8 cellular contexts compared by ENCODE assay signal in genomic region chr2:233354971-233355574, GRCh38. TPM values are rescaled to one million over a fixed set of nuclear protein-coding genes. Genes with fewer than 3 reads are reported as not detected.
A peak's percentile ranks its signal among the peaks of the same experiment; 100 is the strongest.
DNase-seq lines count a peak whose midpoint lies in the region; ATAC-seq and TF ChIP-seq lines count a peak whose summit lies in the region.

No MANE protein-coding gene starts in this region.

- H3K4me1 ChIP-seq in DOHH2 (ENCODE audit: control insufficient read depth, low read length) (peaks cover 80% of the 10 kb centered on the region), SJSA1 (replicated peaks) (peaks cover 31% of the 10 kb centered on the region), mucosa of rectum (ENCODE audit: control insufficient read depth in 2 of 2, insufficient read depth in 2 of 2, low read length in 2 of 2) (peaks cover 34% of the 10 kb centered on the region in 2 donors)
- H3K4me1 ChIP-seq in effector memory CD4-positive, alpha-beta T cell (ENCODE audit: control insufficient read depth, insufficient read depth, low read length, poor library complexity, severe bottlenecking): peaks cover 28% of the 10 kb centered on the region

- H3K27ac Mint-ChIP-seq in HFFc6: peak overlapping the region; percentile 29; the same call in 1 of the 2 replicates

- TF ChIP-seq CTCF in DOHH2 (IDR thresholded peaks at IDR 0.05; ENCODE audit: low read depth, low read length, poor library complexity, severe bottlenecking) (no peak), HFFc6 (IDR thresholded peaks at IDR 0.05) (no peak)

- peaks cover 53% of the 10 kb centered on the region for H3K79me2 ChIP-seq in DOHH2 (ENCODE audit: control insufficient read depth, low read length)

- no peaks in the 10 kb centered on the region for H3K9me3 ChIP-seq in DOHH2 (ENCODE audit: control insufficient read depth, insufficient read depth, low read length)
- no peaks in the 10 kb centered on the region for H3K9me3 ChIP-seq in SJSA1 (replicated peaks)
- no peaks in the 10 kb centered on the region for H3K9me3 ChIP-seq in effector memory CD4-positive, alpha-beta T cell (ENCODE audit: control insufficient read depth, low read length)
- H3K9me3 ChIP-seq in mucosa of rectum (ENCODE audit: control insufficient read depth in 2 of 2, low read length in 2 of 2): no peaks in the 10 kb centered on the region

- H3K9me3 Mint-ChIP-seq in HFFc6: no peaks in the 10 kb centered on the region

- H3K4me3 ChIP-seq in DOHH2 (ENCODE audit: low read length) (peak overlapping the region; percentile 96), SJSA1 (peak overlapping the region; percentile 58), mucosa of rectum (ENCODE audit: low read length in 2 of 2) (peak overlapping the region; percentile 79 to 86)
- peak overlapping the region; percentile 81 for H3K4me3 ChIP-seq in effector memory CD4-positive, alpha-beta T cell (ENCODE audit: insufficient read depth, low read depth, low read length, poor library complexity, severe bottlenecking)

- no peaks in the 10 kb centered on the region; the same call in 1 of the 2 replicates for H3K27me3 Mint-ChIP-seq in HFFc6 (ENCODE audit: insufficient read depth)

- peaks cover 42% of the 10 kb centered on the region for H3K36me3 ChIP-seq in DOHH2 (ENCODE audit: control insufficient read depth, low read length)
- peaks cover 10% of the 10 kb centered on the region; the same call in 1 of the 2 replicates for H3K36me3 ChIP-seq in SJSA1
- H3K36me3 ChIP-seq in effector memory CD4-positive, alpha-beta T cell (ENCODE audit: control insufficient read depth, insufficient read depth, low read length): no peaks in the 10 kb centered on the region
- H3K36me3 ChIP-seq in mucosa of rectum (ENCODE audit: control insufficient read depth in 2 of 2, insufficient read depth in 2 of 2, low read length in 2 of 2): peaks cover 0 to 2% of the 10 kb centered on the region in 2 donors

- H3K9me2 ChIP-seq in DOHH2 (replicated peaks; ENCODE audit: control insufficient read depth, low read length): no peaks in the 10 kb centered on the region

- H3K9ac ChIP-seq in mucosa of rectum (ENCODE audit: low read depth in 1 of 2, low read length in 2 of 2): peak overlapping the region; percentile 67 to 74

- H3K4me3 Mint-ChIP-seq in HFFc6: peak overlapping the region; percentile 85

- H3K27ac ChIP-seq in DOHH2 (ENCODE audit: low read depth, low read length) (peak overlapping the region; percentile 56; the same call in 1 of the 2 replicates), SJSA1 (no peak overlapping the region), mucosa of rectum (ENCODE audit: low read depth in 2 of 2, low read length in 2 of 2) (peak overlapping the region; percentile 16 to 29)
- peak overlapping the region; percentile 22 for H3K27ac ChIP-seq in effector memory CD4-positive, alpha-beta T cell (ENCODE audit: insufficient read depth, low read length, poor library complexity, severe bottlenecking)

- ATAC-seq in GM19467 (IDR thresholded peaks at IDR 0.05; ENCODE audit: unreplicated experiment): no peak
- ATAC-seq in GM18868 (IDR thresholded peaks at IDR 0.05; ENCODE audit: unreplicated experiment): no peak
- ATAC-seq in GM19463 (IDR thresholded peaks at IDR 0.05; ENCODE audit: unreplicated experiment): no peak

- peaks cover 12% of the 10 kb centered on the region; the same call in 1 of the 2 replicates for H4K20me1 ChIP-seq in DOHH2 (ENCODE audit: control insufficient read depth, insufficient read depth, low read depth, low read length)

- peaks cover 13% of the 10 kb centered on the region for H3F3A ChIP-seq in DOHH2 (ENCODE audit: control insufficient read depth, insufficient read depth)

- DNase-seq in HFFc6 (no peak), SJSA1 (ENCODE audit: low read depth in 1 of 2, low spot score in 2 of 2) (peak in 1 of 2 experiments; percentile 10)
- no peak for DNase-seq in effector memory CD4-positive, alpha-beta T cell

- peaks cover 4% of the 10 kb centered on the region; the same call in 1 of the 2 replicates for H3K36me3 Mint-ChIP-seq in HFFc6 (ENCODE audit: low read depth)

- peaks cover 21% of the 10 kb centered on the region for H3K27me3 ChIP-seq in DOHH2 (ENCODE audit: control insufficient read depth, low read length)
- H3K27me3 ChIP-seq in SJSA1 (replicated peaks): no peaks in the 10 kb centered on the region
- H3K27me3 ChIP-seq in effector memory CD4-positive, alpha-beta T cell (replicated peaks; ENCODE audit: control insufficient read depth, insufficient read depth, low read length, poor library complexity, severe bottlenecking): no peaks in the 10 kb centered on the region
- no peaks in the 10 kb centered on the region for H3K27me3 ChIP-seq in mucosa of rectum (ENCODE audit: control insufficient read depth in 2 of 2, insufficient read depth in 2 of 2, low read length in 2 of 2)

- peak overlapping the region; percentile 75 for H3K4me2 ChIP-seq in DOHH2 (ENCODE audit: low read length)

- H3K4me1 Mint-ChIP-seq in HFFc6 (ENCODE audit: low read depth): peaks cover 55% of the 10 kb centered on the region

RNA-seq across cellular contexts. Expression of gene DGKD, which starts 0.8 kb away (rescaled TPM):
- 10 to 100 TPM in 3 of 6 experiments, 1 to 10 TPM in 3; 8.1 to 12.2 (median 10.3) TPM for total RNA-seq in HFFc6 (2021; fragmentation: NEBNext Ultra II Directional; extraction: Animal tissue kit (Norgen Biotek cat#: 25700))
- total RNA-seq in SJSA1 (2014; rRNA removed; shearing (Covaris generic)): 9.7 and 16.0 TPM in 2 replicates

RNA-seq across cellular contexts. Expression of gene SAG, which starts 47.5 kb away (rescaled TPM):
- not detected for total RNA-seq in HFFc6 (2021; fragmentation: NEBNext Ultra II Directional; extraction: Animal tissue kit (Norgen Biotek cat#: 25700))
- not detected in 2 replicates for total RNA-seq in SJSA1 (2014; rRNA removed; shearing (Covaris generic))
